20 cellular contexts compared by ENCODE assay signal in the genomic region with DNA sequence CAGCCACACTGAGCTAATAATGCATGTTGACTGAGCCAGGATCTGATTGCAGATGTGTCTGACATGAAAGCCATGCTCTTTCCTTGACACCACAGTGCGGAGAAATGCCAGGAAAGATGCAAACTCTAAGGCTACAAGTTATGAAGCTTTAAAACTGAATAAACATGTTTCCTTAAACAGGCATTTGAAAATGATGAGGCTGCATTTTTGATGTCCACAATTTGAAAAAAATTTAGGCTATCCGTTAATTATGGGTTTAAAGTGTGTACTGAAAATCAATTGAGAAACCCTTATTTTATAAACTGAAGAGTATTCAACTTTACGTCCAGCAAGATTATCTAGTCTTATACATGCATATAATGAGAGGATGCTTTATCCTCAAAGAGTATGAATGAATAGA.
A peak's percentile ranks its signal among the peaks of the same experiment; 100 is the strongest.
DNase-seq lines count a peak whose midpoint lies in the region; ATAC-seq, FAIRE-seq and TF ChIP-seq lines count a peak whose summit lies in the region.
"Had no signal": no experiment of that assay in that cellular context is flagged by ENCODE, and none has a peak within 500 bp of the region (broad histone marks: within the 10 kb centered on the region; RNA-seq: fewer than 3 reads in every experiment).

No MANE protein-coding gene starts in this region.

- H3K9ac ChIP-seq in IMR-90 (ENCODE audit: low read depth, low read length) (no peak overlapping the region), K562 (ENCODE audit: insufficient read depth in 1 of 2, low read depth in 2 of 2, low read length in 2 of 2) (no peak overlapping the region)
- H3K9ac ChIP-seq: BLaER1 had no signal

- DNase-seq in left ventricle myocardium inferior: no peak
- DNase-seq in right cardiac atrium: no peak
- no peak for DNase-seq in IMR-90
- no peak for DNase-seq in K562 (ENCODE audit: extremely low read depth in 1 of 4, low spot score in 3 of 4)
- DNase-seq in frontal cortex (ENCODE audit: low spot score in 2 of 2): no peak
- no peak for DNase-seq in activated effector memory CD4-positive, alpha-beta T cell treated with Interleukin-2 at 50 U/mL for 16 hours
- DNase-seq: Caco-2; CD4-positive, CD25-positive, alpha-beta regulatory T cell; CD8-positive, alpha-beta T cell; DMS153; DMS79 treated with DMSO at 0.1 percent for 48 hours; GF-D8; GOT3; HFFc6 had no signal

- dilution Hi-C loops in IMR-90 (cut with HindIII; ENCODE audit: low sequenced_read_pairs, unreplicated experiment): no loop called here

- H2BK5ac ChIP-seq in IMR-90 (ENCODE audit: low read depth, low read length, poor library complexity, severe bottlenecking): no peak overlapping the region

- H3K4me3 ChIP-seq in left ventricle myocardium inferior: no peak overlapping the region
- no peak overlapping the region for H3K4me3 ChIP-seq in right cardiac atrium (ENCODE audit: low read length)
- H3K4me3 ChIP-seq in IMR-90 (ENCODE audit: insufficient read depth, low read depth, low read length): no peak overlapping the region
- no peak overlapping the region for H3K4me3 ChIP-seq in K562
- H3K4me3 ChIP-seq: BLaER1, HAP-1 had no signal

- no peak overlapping the region for H4K91ac ChIP-seq in IMR-90 (ENCODE audit: insufficient read depth, low read depth, low read length)

- intact Hi-C loops in left ventricle myocardium inferior (cut with micrococcal nuclease): no loop called here
- intact Hi-C loops in right cardiac atrium (cut with DNase I): no loop called here
- intact Hi-C loops in IMR-90 (cut with micrococcal nuclease): no loop called here
- intact Hi-C loops in K562 (cut with micrococcal nuclease): no loop called here

- H2AFZ ChIP-seq in IMR-90 (replicated peaks; ENCODE audit: low read length, poor library complexity) (no peak overlapping the region), K562 (ENCODE audit: low read depth, low read length) (no peak overlapping the region)

- H3K9me3 ChIP-seq in left ventricle myocardium inferior (replicated peaks): no peaks in the 10 kb centered on the region
- H3K9me3 ChIP-seq in right cardiac atrium (ENCODE audit: control insufficient read depth, low read length): no peaks in the 10 kb centered on the region
- H3K9me3 ChIP-seq in IMR-90 (ENCODE audit: control insufficient read depth, insufficient read depth, low read length): no peaks in the 10 kb centered on the region
- no peaks in the 10 kb centered on the region for H3K9me3 ChIP-seq in K562 (replicated peaks; ENCODE audit: control insufficient read depth, insufficient read depth, low read depth, low read length)
- H3K9me3 ChIP-seq: BLaER1, HAP-1 had no signal

- H3K36me3 ChIP-seq in left ventricle myocardium inferior: peaks cover 2% of the 10 kb centered on the region
- H3K36me3 ChIP-seq in IMR-90 (ENCODE audit: control insufficient read depth, insufficient read depth, low read length): peaks cover 36% of the 10 kb centered on the region
- H3K36me3 ChIP-seq in K562 (ENCODE audit: control insufficient read depth, insufficient read depth, low read length): no peaks in the 10 kb centered on the region
- H3K36me3 ChIP-seq: BLaER1 had no signal

- H3K4me1 ChIP-seq in left ventricle myocardium inferior (peaks cover 19% of the 10 kb centered on the region), right cardiac atrium (ENCODE audit: control insufficient read depth, insufficient read depth, low read length) (no peaks in the 10 kb centered on the region), IMR-90 (ENCODE audit: control insufficient read depth, insufficient read depth, low read length) (no peaks in the 10 kb centered on the region), K562 (replicated peaks in 1 of 2; ENCODE audit: control insufficient read depth in 2 of 2, insufficient read depth in 2 of 2, low read length in 2 of 2) (no peaks in the 10 kb centered on the region)
- H3K4me1 ChIP-seq: BLaER1, HAP-1 had no signal

- H2BK20ac ChIP-seq in IMR-90 (ENCODE audit: low read depth, low read length): no peak overlapping the region

- H3K14ac ChIP-seq in IMR-90 (replicated peaks; ENCODE audit: low read depth, low read length): no peak overlapping the region

- no peak for TF ChIP-seq EP300 in K562 (IDR thresholded peaks at IDR 0.05; ENCODE audit: low read length)

- WGBS in right cardiac atrium: 85% methylated on average over 3 of the region's 3 CpGs
- WGBS in IMR-90 (ENCODE audit: extremely low coverage in 2 of 2, insufficient read length in 1 of 2), 2 experiments: no CpG with 5 or more reads among the region's 3 CpGs
- WGBS in K562 (ENCODE audit: insufficient coverage, low coverage, missing lambda C conversion rate): 4% methylated on average over 3 of the region's 3 CpGs

- no peak overlapping the region for H3K18ac ChIP-seq in IMR-90 (ENCODE audit: low read depth, low read length)

- H3K27ac ChIP-seq in left ventricle myocardium inferior (replicated peaks) (peak overlapping the region; percentile 39), right cardiac atrium (ENCODE audit: low read length) (no peak overlapping the region), IMR-90 (ENCODE audit: insufficient read depth, low read length) (no peak overlapping the region), K562 (ENCODE audit: extremely low read depth, low read depth, low read length) (no peak overlapping the region)
- H3K27ac ChIP-seq: BLaER1, C4-2B had no signal

- FAIRE-seq in K562 (lab: Jason Lieb, UNC) (no peak), frontal cortex (lab: Jason Lieb, UNC) (no peak)
- FAIRE-seq: GM12891, GM18507, H54 had no signal

- H3K56ac ChIP-seq in IMR-90 (ENCODE audit: extremely low read depth, insufficient read depth, low read length): no peak overlapping the region

- no peak overlapping the region for H3K23ac ChIP-seq in IMR-90 (ENCODE audit: low read depth, low read length)

- TF ChIP-seq CTCF in left ventricle myocardium inferior (IDR thresholded peaks at IDR 0.05; ENCODE audit: borderline replicate concordance): no peak
- TF ChIP-seq CTCF in IMR-90 (conservative IDR thresholded peaks at IDR 0.05; ENCODE audit: low read depth, low read length): no peak
- TF ChIP-seq CTCF in K562 (IDR thresholded peaks at IDR 0.05 in 2 of 3, conservative IDR thresholded peaks at IDR 0.05 in 1 of 3; ENCODE audit: insufficient read depth in 2 of 3, low read depth in 1 of 3, low read length in 3 of 3): no peak

- no peak overlapping the region for H4K5ac ChIP-seq in IMR-90 (ENCODE audit: low read depth, low read length)

- no peak overlapping the region for H3K4ac ChIP-seq in IMR-90 (ENCODE audit: low read depth, low read length)

- in situ Hi-C loops in IMR-90 (cut with MboI; ENCODE audit: low sequenced_read_pairs): no loop called here
- in situ Hi-C loops in K562 (cut with MboI): no loop called here

- TF ChIP-seq RAD21 in IMR-90 (IDR thresholded peaks at IDR 0.05; ENCODE audit: low read length): no peak
- TF ChIP-seq RAD21 in K562 (CRISPR knock-in tag; conservative IDR thresholded peaks at IDR 0.05 in 1 of 2, IDR thresholded peaks at IDR 0.05 in 1 of 2): no peak

- H2AK9ac ChIP-seq in IMR-90 (replicated peaks; ENCODE audit: low read depth, low read length, poor library complexity): no peak overlapping the region

- BruUV-seq in IMR-90 (replicated peaks; lab: Mats Ljungman, UMichigan) (no TSS peak), K562 (replicated peaks; lab: Mats Ljungman, UMichigan) (no TSS peak)

- no peak for TF ChIP-seq POLR2A in IMR-90 (IDR thresholded peaks at IDR 0.05; ENCODE audit: low read depth, low read length)
- no peak for TF ChIP-seq POLR2A in K562 (conservative IDR thresholded peaks at IDR 0.05)

- H2BK120ac ChIP-seq in IMR-90 (ENCODE audit: low read depth, low read length): no peak overlapping the region

- no peak overlapping the region for H4K8ac ChIP-seq in IMR-90 (ENCODE audit: low read depth in 2 of 2, low read length in 2 of 2)

- H3K27me3 ChIP-seq in left ventricle myocardium inferior (ENCODE audit: low read depth): no peaks in the 10 kb centered on the region
- no peaks in the 10 kb centered on the region for H3K27me3 ChIP-seq in right cardiac atrium (ENCODE audit: control insufficient read depth, insufficient read depth)
- H3K27me3 ChIP-seq in IMR-90 (ENCODE audit: control insufficient read depth, insufficient read depth, low read length): no peaks in the 10 kb centered on the region
- no peaks in the 10 kb centered on the region for H3K27me3 ChIP-seq in K562 (ENCODE audit: control insufficient read depth in 2 of 2, insufficient read depth in 2 of 2, low read length in 2 of 2)
- H3K27me3 ChIP-seq: BLaER1 had no signal

- no peaks in the 10 kb centered on the region; a peak in 1 of 4 replicates for H3K79me1 ChIP-seq in IMR-90 (ENCODE audit: low read depth in 1 of 2, low read length in 2 of 2)

- no peak overlapping the region for H3K4me2 ChIP-seq in IMR-90 (ENCODE audit: low read depth, low read length)
- H3K4me2 ChIP-seq in K562 (ENCODE audit: insufficient read depth, low read length): no peak overlapping the region
- H3K4me2 ChIP-seq: BLaER1 had no signal

- H2BK15ac ChIP-seq in IMR-90 (ENCODE audit: low read depth, low read length): no peak overlapping the region

- no peaks in the 10 kb centered on the region for H3K79me2 ChIP-seq in K562 (ENCODE audit: control insufficient read depth, insufficient read depth, low read length)

- H4K20me1 ChIP-seq in IMR-90 (ENCODE audit: insufficient read depth, low read length) (no peaks in the 10 kb centered on the region; the same call in 1 of the 2 replicates), K562 (replicated peaks; ENCODE audit: control insufficient read depth, insufficient read depth, low read length) (no peaks in the 10 kb centered on the region)
- H4K20me1 ChIP-seq: BLaER1 had no signal

- H2AK5ac ChIP-seq in IMR-90 (ENCODE audit: low read depth, low read length): no peak overlapping the region

- H3K9me1 ChIP-seq in IMR-90 (ENCODE audit: insufficient read depth, low read length): peaks cover 6% of the 10 kb centered on the region; the same call in 1 of the 2 replicates
- no peaks in the 10 kb centered on the region for H3K9me1 ChIP-seq in K562 (ENCODE audit: control insufficient read depth, insufficient read depth, low read length)

- ATAC-seq in right cardiac atrium: no peak
- ATAC-seq in IMR-90 (ENCODE audit: low read depth): no peak
- no peak for ATAC-seq in K562
- ATAC-seq: CD8-positive, alpha-beta T cell had no signal

- POLR2A ChIA-PET in IMR-90 (lab: Charles Lee; ENCODE audit: unreplicated experiment) (interaction anchor here (0.6 kb wide), 1 partner anchor 109 kb away, joined by 3 read pairs; no protein-coding TSS in a partner anchor), K562 (lab: Yijun Ruan, JAX) (no interaction called here)

- CTCF ChIA-PET in IMR-90 (lab: Yijun Ruan, JAX): no interaction called here
- CTCF ChIA-PET in K562 (lab: Yijun Ruan, JAX; ENCODE audit: low intra/inter-chr PET ratio): no interaction called here

TF ChIP-seq in IMR-90, 13 proteins besides CTCF, POLR2A, EP300 and RAD21:
- TF ChIP-seq MAFK (IDR thresholded peaks at IDR 0.05; ENCODE audit: low read depth, low read length): peak; percentile 89
- TF ChIP-seq BHLHE40 (IDR thresholded peaks at IDR 0.05; ENCODE audit: low read depth, low read length): no peak

TF ChIP-seq in K562, 482 proteins besides CTCF, POLR2A, EP300 and RAD21 (continues in another document):
- TF ChIP-seq ZNF41 (CRISPR knock-in tag; conservative IDR thresholded peaks at IDR 0.05) (no peak), MTA2 (IDR thresholded peaks at IDR 0.05; ENCODE audit: low read depth) (no peak), ZNF75A (CRISPR knock-in tag; IDR thresholded peaks at IDR 0.05) (no peak), MAFK (IDR thresholded peaks at IDR 0.05; ENCODE audit: low read length) (peak; percentile 48; the same call in 1 of the 2 replicates), ZNF316 (IDR thresholded peaks at IDR 0.05) (peak; percentile 62)
